19 cellular contexts compared by ENCODE assay signal in genomic region chr2:161102770-161103450, GRCh38. TPM values are rescaled to one million over a fixed set of nuclear protein-coding genes. Genes with fewer than 3 reads are reported as not detected.
DNase-seq lines count a peak whose midpoint lies in the region; ATAC-seq, FAIRE-seq and TF ChIP-seq lines count a peak whose summit lies in the region.
"Had no signal": no experiment of that assay in that cellular context is flagged by ENCODE, and none has a peak within 500 bp of the region (broad histone marks: within the 10 kb centered on the region; RNA-seq: fewer than 3 reads in every experiment).

No MANE protein-coding gene starts in this region.

- ATAC-seq in HG03135 (IDR thresholded peaks at IDR 0.05; ENCODE audit: unreplicated experiment) (no peak), GM21367 (IDR thresholded peaks at IDR 0.05; ENCODE audit: unreplicated experiment) (no peak), GM21381 (IDR thresholded peaks at IDR 0.05; ENCODE audit: unreplicated experiment) (no peak)
- ATAC-seq: left lung had no signal

- peaks cover 7% of the 10 kb centered on the region for H3K9me3 Mint-ChIP-seq in astrocyte (ENCODE audit: unreplicated experiment)
- H3K9me3 Mint-ChIP-seq: HFFc6 had no signal

- no peaks in the 10 kb centered on the region for H3K79me2 ChIP-seq in astrocyte (ENCODE audit: insufficient read depth, low read length)

- no peak for TF ChIP-seq CTCF in astrocyte (IDR thresholded peaks at IDR 0.05; ENCODE audit: insufficient read depth, low read depth, low read length)

- FAIRE-seq in astrocyte (lab: Jason Lieb, UNC) = peak; percentile 9

- H3K4me1 ChIP-seq in astrocyte (ENCODE audit: insufficient read depth, low read length) = no peaks in the 10 kb centered on the region
- H3K4me1 ChIP-seq: BLaER1 had no signal

- peaks cover 7% of the 10 kb centered on the region for H3K4me1 Mint-ChIP-seq in astrocyte (ENCODE audit: low read depth, unreplicated experiment)

- H3K27ac ChIP-seq in astrocyte (ENCODE audit: low read depth, low read length) (no peak overlapping the region), caudate nucleus (ENCODE audit: low read depth, low read length) (no peak overlapping the region)
- H3K27ac ChIP-seq: BLaER1, left lung had no signal

- no peaks in the 10 kb centered on the region for H4K20me1 ChIP-seq in astrocyte (ENCODE audit: insufficient read depth, low read length)
- H4K20me1 ChIP-seq: BLaER1 had no signal

- no peaks in the 10 kb centered on the region for H3K27me3 Mint-ChIP-seq in astrocyte (ENCODE audit: low read depth, unreplicated experiment)

- no peak overlapping the region for H3K4me3 ChIP-seq in astrocyte (ENCODE audit: insufficient read depth, low read depth, low read length)
- H3K4me3 ChIP-seq: BLaER1, left lung had no signal

- no peak overlapping the region for H3K4me3 Mint-ChIP-seq in astrocyte (ENCODE audit: unreplicated experiment)
- H3K4me3 Mint-ChIP-seq: activated T-cell treated with anti-CD3 and anti-CD28 coated beads, Interleukin-2, amount 50 U/mL, for 72 hours; endodermal cell; HFFc6; nephron progenitor cell had no signal

- DNase-seq in EH (ENCODE audit: low read depth) (peak; percentile 26), MV-4-11 (lab: John Stamatoyannopoulos, UW) (peak; percentile 43), astrocyte (ENCODE audit: low read depth) (no peak), iris pigment epithelial cell (ENCODE audit: low read depth) (peak; percentile 54), caudate nucleus (lab: John Stamatoyannopoulos, UW) (no peak)
- DNase-seq: activated CD4-positive, alpha-beta T cell treated with anti-CD3 and anti-CD28 coated beads for 48 hours; activated T-cell treated with anti-CD3 and anti-CD28 coated beads, Interleukin-2, amount 50 U/mL, for 72 hours; DND-41; endodermal cell; HFFc6; left lung; NCI-H146; nephron progenitor cell; substantia nigra; SW 1271 had no signal

- H3K27ac Mint-ChIP-seq in astrocyte (ENCODE audit: unreplicated experiment) = no peak overlapping the region
- H3K27ac Mint-ChIP-seq: activated T-cell treated with anti-CD3 and anti-CD28 coated beads, Interleukin-2, amount 50 U/mL, for 72 hours; endodermal cell; HFFc6; nephron progenitor cell had no signal

- H3K4me2 ChIP-seq in astrocyte (ENCODE audit: low read length) = peak overlapping the region; percentile 37
- H3K4me2 ChIP-seq: BLaER1 had no signal

- no peaks in the 10 kb centered on the region for H3K27me3 ChIP-seq in astrocyte (ENCODE audit: insufficient read depth, low read length)
- H3K27me3 ChIP-seq: BLaER1, left lung had no signal

- no peaks in the 10 kb centered on the region for H3K36me3 Mint-ChIP-seq in astrocyte (ENCODE audit: low read depth, unreplicated experiment)

- no peak overlapping the region for H3K9ac ChIP-seq in astrocyte (ENCODE audit: low read length)
- H3K9ac ChIP-seq: BLaER1 had no signal

- H2AFZ ChIP-seq in astrocyte (ENCODE audit: low read depth, low read length) = no peak overlapping the region

- no peaks in the 10 kb centered on the region for H3K36me3 ChIP-seq in astrocyte (ENCODE audit: insufficient read depth, low read length)
- H3K36me3 ChIP-seq: BLaER1, left lung had no signal

- H3K9me3 ChIP-seq in astrocyte (ENCODE audit: insufficient read depth, low read depth, low read length) = no peaks in the 10 kb centered on the region
- H3K9me3 ChIP-seq: BLaER1 had no signal

RNA-seq across cellular contexts. Expression of gene TANK, which starts 57.3 kb away (rescaled TPM):
- total RNA-seq in astrocyte = 55.7 and 61.2 TPM in 2 replicates

Comparison
In these comparisons a context has a peak if more than half of its experiments do, and no peak if none do; other contexts are left out.
1. DNase-seq: peak in EH (single experiment), MV-4-11 (single experiment) and iris pigment epithelial cell (single experiment); none in astrocyte (single experiment) and caudate nucleus (0 of 61).